Comparison of ENCODE assay signal across 9 cellular contexts in genomic region chr6:44268095-44268628, GRCh38. TPM values are rescaled to one million over a fixed set of nuclear protein-coding genes. Genes with fewer than 3 reads are reported as not detected.
A peak's percentile ranks its signal among the peaks of the same experiment; 100 is the strongest.
DNase-seq lines count a peak whose midpoint lies in the region; ATAC-seq and TF ChIP-seq lines count a peak whose summit lies in the region.
"Had no signal": no experiment of that assay in that cellular context is flagged by ENCODE, and none has a peak within 500 bp of the region (broad histone marks: within the 10 kb centered on the region; RNA-seq: fewer than 3 reads in every experiment).

No MANE protein-coding gene starts in this region.

- H3K4me3 ChIP-seq in LNCaP clone FGC (ENCODE audit: low read depth, low read length), result no peak overlapping the region

- in situ Hi-C loops in G401 (cut with HindIII; ENCODE audit: low sequenced_read_pairs) (no loop called here), T47D (cut with HindIII; ENCODE audit: low pct_unique_long_range_greater_than_20kb, low sequenced_read_pairs) (no loop called here)

- TF ChIP-seq CTCF in LNCaP clone FGC (IDR thresholded peaks at IDR 0.05; ENCODE audit: control insufficient read depth, extremely low read depth, insufficient read depth), result peak; percentile 88

- peak; percentile 80 for DNase-seq in G401 (ENCODE audit: low spot score)
- no peak for DNase-seq in LNCaP clone FGC (ENCODE audit: low read depth)
- DNase-seq in T follicular helper cell (ENCODE audit: low read depth), result peak; percentile 52
- peak; percentile 70 to 71 for DNase-seq in T47D (ENCODE audit: low read depth in 1 of 2, low spot score in 1 of 2)
- peak; percentile 83 for DNase-seq in left kidney (ENCODE audit: low read depth, low spot score)
- peak; percentile 34 for DNase-seq in stimulated activated naive CD4-positive, alpha-beta T cell treated with Interleukin-2 at 50 U/mL for 16 hours (lab: John Stamatoyannopoulos, UW)

- ATAC-seq in HG02642 (IDR thresholded peaks at IDR 0.05; ENCODE audit: poor library complexity, unreplicated experiment), result no peak
- ATAC-seq: activated naive CD4-positive, alpha-beta T cell treated with anti-CD3 and anti-CD28 coated beads, Interleukin-2, amount 50 U/mL, for 72 hours had no signal

RNA-seq across cellular contexts. Expression of gene TMEM151B, which starts 2.1 kb away (rescaled TPM):
- total RNA-seq in G401 (2014; rRNA removed; shearing (Covaris generic)), result 14.3 and 14.6 TPM in 2 replicates
- total RNA-seq: subcutaneous adipose tissue had no signal

RNA-seq across cellular contexts. Expression of gene NFKBIE, which starts 2.8 kb away (rescaled TPM):
- 27.7 and 58.6 TPM in 2 replicates for total RNA-seq in G401 (2014; rRNA removed; shearing (Covaris generic))

RNA-seq across cellular contexts. Expression of gene SLC35B2, which starts 10.8 kb away (rescaled TPM):
- 73.4 and 80.4 TPM in 2 replicates for total RNA-seq in G401 (2014; rRNA removed; shearing (Covaris generic))

RNA-seq across cellular contexts. Expression of gene HSP90AB1, which starts 21.3 kb away (rescaled TPM):
- 1,050 and 1,370 TPM in 2 replicates for total RNA-seq in G401 (2014; rRNA removed; shearing (Covaris generic))

RNA-seq across cellular contexts. Expression of gene SLC29A1, which starts 44.8 kb away (rescaled TPM):
- 40.1 and 46.1 TPM in 2 replicates for total RNA-seq in G401 (2014; rRNA removed; shearing (Covaris generic))
